17 cellular contexts compared by ENCODE assay signal in the genomic region with DNA sequence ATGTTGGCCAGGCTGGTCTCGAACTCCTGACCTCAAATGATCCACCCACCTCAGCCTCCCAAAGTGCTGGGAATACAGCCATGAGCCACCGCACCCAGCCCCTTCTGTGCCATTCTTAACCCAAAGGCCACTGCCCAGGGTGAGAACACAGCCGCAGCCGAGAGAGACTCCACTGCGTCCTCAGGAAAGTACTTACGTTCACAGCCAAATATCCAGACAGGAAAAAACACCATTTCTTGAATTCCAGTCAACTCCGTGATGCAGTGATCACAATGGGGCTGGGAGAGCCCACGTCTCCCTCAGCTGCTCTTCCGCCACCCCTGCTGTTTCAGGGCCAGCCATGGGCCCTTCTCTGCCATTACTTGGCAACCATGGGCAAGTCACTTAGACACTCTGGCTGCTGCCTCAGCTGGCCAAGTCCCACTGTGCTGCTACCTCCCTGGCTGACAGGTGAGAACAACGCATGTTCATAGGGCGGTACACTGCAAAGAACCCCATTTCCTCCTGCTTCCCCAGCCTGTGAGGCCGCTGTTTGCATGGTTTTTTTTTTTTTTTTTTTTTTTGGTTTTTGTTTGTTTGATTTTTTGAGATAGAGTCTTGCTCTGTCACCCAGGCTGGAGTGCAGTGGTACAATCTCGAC. TPM values are rescaled to one million over a fixed set of nuclear protein-coding genes. Genes with fewer than 3 reads are reported as not detected.
DNase-seq lines count a peak whose midpoint lies in the region; ATAC-seq and TF ChIP-seq lines count a peak whose summit lies in the region.
"Had no signal": no experiment of that assay in that cellular context is flagged by ENCODE, and none has a peak within 500 bp of the region (broad histone marks: within the 10 kb centered on the region; RNA-seq: fewer than 3 reads in every experiment).

No MANE protein-coding gene starts in this region.

- no peaks in the 10 kb centered on the region for H3K36me3 ChIP-seq in gastrocnemius medialis
- H3K36me3 ChIP-seq: left lung had no signal

- H3K4me3 ChIP-seq in dorsolateral prefrontal cortex: peak overlapping the region in 4 of 59 donors; percentile 1 to 90 (median 26)
- H3K4me3 ChIP-seq in gastrocnemius medialis: no peak overlapping the region
- H3K4me3 ChIP-seq: cardiac muscle cell, left lung had no signal

- peaks cover 5% of the 10 kb centered on the region for H3K9me3 Mint-ChIP-seq in activated naive CD4-positive, alpha-beta T cell treated with anti-CD3 and anti-CD28 coated beads, Interleukin-2, amount 10 ng/mL, durations not matched to agents 7 days and 5 days
- H3K9me3 Mint-ChIP-seq in IgD-negative memory B cell: peaks cover 0 to 3% (median 0%) of the 10 kb centered on the region in 3 donors
- H3K9me3 Mint-ChIP-seq: activated naive CD8-positive, alpha-beta T cell treated with anti-CD3 and anti-CD28 coated beads, Interleukin-2, amount 10 ng/mL, durations not matched to agents 7 days and 5 days had no signal

- H3K4me1 ChIP-seq in gastrocnemius medialis: peaks cover 38 to 43% of the 10 kb centered on the region in 2 donors

- H3K9me3 ChIP-seq in gastrocnemius medialis: no peaks in the 10 kb centered on the region

- H3K27ac Mint-ChIP-seq in activated naive CD4-positive, alpha-beta T cell treated with anti-CD3 and anti-CD28 coated beads, Interleukin-2, amount 10 ng/mL, durations not matched to agents 7 days and 5 days: no peak overlapping the region
- peak overlapping the region in 2 of 3 donors; percentile 37 to 76 for H3K27ac Mint-ChIP-seq in IgD-negative memory B cell

- CTCF ChIA-PET in activated naive CD4-positive, alpha-beta T cell treated with anti-CD3 and anti-CD28 coated beads, Interleukin-2, amount 10 ng/mL, durations not matched to agents 7 days and 5 days (lab: Charles Lee): interaction anchor here (0.7 kb wide), 1 partner anchor 27 kb away, joined by 4 read pairs; no protein-coding TSS in a partner anchor

- H3K27me3 ChIP-seq in dorsolateral prefrontal cortex (no peaks in the 10 kb centered on the region), gastrocnemius medialis (no peaks in the 10 kb centered on the region)
- H3K27me3 ChIP-seq: cardiac muscle cell, foreskin keratinocyte had no signal

- peaks cover 10% of the 10 kb centered on the region for H3K27me3 Mint-ChIP-seq in activated naive CD4-positive, alpha-beta T cell treated with anti-CD3 and anti-CD28 coated beads, Interleukin-2, amount 10 ng/mL, durations not matched to agents 7 days and 5 days
- H3K27me3 Mint-ChIP-seq in IgD-negative memory B cell: no peaks in the 10 kb centered on the region
- H3K27me3 Mint-ChIP-seq: activated naive CD8-positive, alpha-beta T cell treated with anti-CD3 and anti-CD28 coated beads, Interleukin-2, amount 10 ng/mL, durations not matched to agents 7 days and 5 days had no signal

- TF ChIP-seq POLR2A in gastrocnemius medialis (IDR thresholded peaks at IDR 0.05): no peak

- intact Hi-C loops in dorsolateral prefrontal cortex (cut with DNase I) (loop anchor here in 1 of 2 donors (10.0 kb wide), 1 partner anchor 541 kb away; the partner anchor contains the start of gene ALG1), gastrocnemius medialis (cut with DNase I; ENCODE audit: low total_unique reads) (no loop called here)

- DNase-seq in activated naive CD4-positive, alpha-beta T cell treated with anti-CD3 and anti-CD28 coated beads, Interleukin-2, amount 10 ng/mL, durations not matched to agents 7 days and 5 days: peak; percentile 35
- no peak for DNase-seq in activated naive CD4-positive, alpha-beta T cell treated with anti-CD3 and anti-CD28 coated beads, Interleukin-2, amount 50 U/mL, for 16 hours
- DNase-seq in dorsolateral prefrontal cortex (no peak), gastrocnemius medialis (no peak), NCI-H446 (lab: John Stamatoyannopoulos, UW) (no peak), NCI-H2029 (lab: John Stamatoyannopoulos, UW) (no peak), NCI-H2227 (lab: John Stamatoyannopoulos, UW; ENCODE audit: unreplicated experiment) (no peak)
- DNase-seq: activated naive CD8-positive, alpha-beta T cell treated with anti-CD3 and anti-CD28 coated beads, Interleukin-2, amount 10 ng/mL, durations not matched to agents 7 days and 5 days; foreskin keratinocyte; left lung; MV-4-11; NCI-H526 had no signal

- no peak for TF ChIP-seq CTCF in dorsolateral prefrontal cortex (IDR thresholded peaks at IDR 0.05 in 54 of 56, conservative IDR thresholded peaks at IDR 0.05 in 2 of 56; ENCODE audit: low read depth in 1 of 56, partially characterized antibody in 56 of 56)
- TF ChIP-seq CTCF in gastrocnemius medialis (IDR thresholded peaks at IDR 0.05 in 4 of 5, conservative IDR thresholded peaks at IDR 0.05 in 1 of 5): no peak

- no peak for ATAC-seq in gastrocnemius medialis
- ATAC-seq: foreskin keratinocyte, left lung, Panc1 had no signal

- in situ Hi-C loops in gastrocnemius medialis (cut with MboI; ENCODE audit: low sequenced_read_pairs in 4 of 4): no loop called here

- peaks cover 13% of the 10 kb centered on the region for H3K36me3 Mint-ChIP-seq in activated naive CD4-positive, alpha-beta T cell treated with anti-CD3 and anti-CD28 coated beads, Interleukin-2, amount 10 ng/mL, durations not matched to agents 7 days and 5 days
- peaks cover 8% of the 10 kb centered on the region for H3K36me3 Mint-ChIP-seq in IgD-negative memory B cell

- H3K4me3 Mint-ChIP-seq in activated naive CD4-positive, alpha-beta T cell treated with anti-CD3 and anti-CD28 coated beads, Interleukin-2, amount 10 ng/mL, durations not matched to agents 7 days and 5 days: no peak overlapping the region
- H3K4me3 Mint-ChIP-seq in IgD-negative memory B cell: peak overlapping the region in 2 of 4 donors; percentile 58 to 63
- H3K4me3 Mint-ChIP-seq: activated naive CD8-positive, alpha-beta T cell treated with anti-CD3 and anti-CD28 coated beads, Interleukin-2, amount 10 ng/mL, durations not matched to agents 7 days and 5 days had no signal

- peaks cover 54% of the 10 kb centered on the region for H3K4me1 Mint-ChIP-seq in activated naive CD4-positive, alpha-beta T cell treated with anti-CD3 and anti-CD28 coated beads, Interleukin-2, amount 10 ng/mL, durations not matched to agents 7 days and 5 days
- H3K4me1 Mint-ChIP-seq in IgD-negative memory B cell: peaks cover 19 to 24% (median 22%) of the 10 kb centered on the region in 3 donors

- H3K27ac ChIP-seq in dorsolateral prefrontal cortex (peak overlapping the region in 53 of 59 donors; percentile 8 to 99 (median 61)), gastrocnemius medialis (peak overlapping the region; percentile 36 to 98 (median 74))
- H3K27ac ChIP-seq: cardiac muscle cell, foreskin keratinocyte, left lung had no signal

RNA-seq across cellular contexts. Expression of gene CDIP1, which starts 4.3 kb away (rescaled TPM):
- 28.5 TPM for polyA plus RNA-seq in IgD-negative memory B cell
- 100 to 1,000 TPM; 100 to 237 (median 186) TPM for total RNA-seq in dorsolateral prefrontal cortex
- 10 to 100 TPM; 23.8 to 34.2 (median 25.4) TPM for total RNA-seq in gastrocnemius medialis

RNA-seq across cellular contexts. Expression of gene C16orf96, which starts 21.9 kb away (rescaled TPM):
- polyA plus RNA-seq in IgD-negative memory B cell: 0.05 TPM
- total RNA-seq in dorsolateral prefrontal cortex: 1 to 10 TPM in 59 of 120 experiments, under 1 TPM in 61; 0.30 to 2.0 (median 1.00) TPM
- under 1 TPM in 2 of 4 donors, not detected in 2; 0.15 to 0.59 TPM for total RNA-seq in gastrocnemius medialis
- total RNA-seq: Daoy, foreskin keratinocyte had no signal
- polyA plus RNA-seq: AG04450, foreskin keratinocyte had no signal

RNA-seq across cellular contexts. Expression of gene HMOX2, which starts 58.1 kb away (rescaled TPM):
- 75.9 TPM for polyA plus RNA-seq in IgD-negative memory B cell
- total RNA-seq in dorsolateral prefrontal cortex (100 to 1,000 TPM in 32 of 120 experiments, 10 to 100 TPM in 88; 41.9 to 120 (median 90.5) TPM), gastrocnemius medialis (10 to 100 TPM; 21.7 to 30.0 (median 28.4) TPM)

RNA-seq across cellular contexts. Expression of gene NMRAL1, which starts 59.8 kb away (rescaled TPM):
- 45.3 TPM for polyA plus RNA-seq in IgD-negative memory B cell
- total RNA-seq in dorsolateral prefrontal cortex: 10 to 100 TPM; 28.4 to 78.4 (median 55.8) TPM
- 10 to 100 TPM in 1 of 4 donors, 1 to 10 TPM in 3; 2.7 to 11.0 (median 9.1) TPM for total RNA-seq in gastrocnemius medialis
